In the genomic region with DNA sequence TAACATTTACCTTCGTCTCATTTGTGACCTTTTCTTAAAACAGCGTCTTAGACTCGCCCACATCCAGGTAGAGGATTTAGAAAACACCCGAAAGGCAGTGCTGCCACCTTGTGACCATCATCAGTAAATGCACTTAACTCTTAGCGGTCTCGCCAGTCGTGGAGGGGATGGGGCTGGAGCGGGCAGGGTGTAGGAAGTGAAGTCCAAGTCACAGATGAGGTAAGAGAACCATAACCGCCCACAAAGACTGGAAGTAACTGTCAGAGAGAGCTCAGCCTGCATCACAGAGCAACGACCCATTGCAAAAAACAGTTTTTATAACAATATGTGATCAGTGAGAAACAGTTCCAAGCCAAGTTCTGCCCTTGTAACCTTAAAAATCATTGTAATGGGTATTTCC, we compare ENCODE assay signal across 8 cellular contexts. TPM values are rescaled to one million over a fixed set of nuclear protein-coding genes. Genes with fewer than 3 reads are reported as not detected.
DNase-seq lines count a peak whose midpoint lies in the region; ATAC-seq, FAIRE-seq and TF ChIP-seq lines count a peak whose summit lies in the region.

No MANE protein-coding gene starts in this region.

- no peak overlapping the region for H3K4me3 ChIP-seq in keratinocyte (ENCODE audit: control insufficient read depth in 2 of 3, extremely low read depth in 1 of 3, insufficient read depth in 2 of 3, low read depth in 1 of 3, low read length in 3 of 3)

- peaks cover 23% of the 10 kb centered on the region for H3K27me3 ChIP-seq in keratinocyte (ENCODE audit: control insufficient read depth, extremely low read depth, insufficient read depth, low read length)

- dilution Hi-C loops in keratinocyte (cut with MboI; ENCODE audit: extremely low pct_ligation_motif_present, low sequenced_read_pairs), result no loop called here

- DNase-seq in ACHN, result peak; percentile 55
- DNase-seq in GM19240 (ENCODE audit: insufficient read length, low spot score), result peak; percentile 76
- DNase-seq in NCI-H2107 (lab: John Stamatoyannopoulos, UW), result peak; percentile 68
- DNase-seq in UCSD-AML1 (lab: John Stamatoyannopoulos, UW; ENCODE audit: unreplicated experiment), result peak; percentile 78
- peak; percentile 39 to 89 for DNase-seq in T47D (ENCODE audit: low read depth in 1 of 2, low spot score in 1 of 2)
- DNase-seq in keratinocyte (ENCODE audit: low read depth, low spot score), result no peak
- DNase-seq in stimulated activated CD4-positive, alpha-beta T cell treated with anti-CD3 and anti-CD28 coated beads, Interleukin-2, amount 100 ng/mL, for 4 hours (ENCODE audit: low read depth), result peak; percentile 58

- H3K4me2 ChIP-seq in keratinocyte (ENCODE audit: control insufficient read depth, extremely low read depth, insufficient read depth, low read depth, low read length), result no peak overlapping the region

- H3K79me2 ChIP-seq in keratinocyte (ENCODE audit: control insufficient read depth, insufficient read depth, low read length), result no peaks in the 10 kb centered on the region

- no peaks in the 10 kb centered on the region for H3K9me1 ChIP-seq in keratinocyte (ENCODE audit: control insufficient read depth, extremely low read depth, insufficient read depth, low read length)

- no peak for ATAC-seq in HG03139 (IDR thresholded peaks at IDR 0.05; ENCODE audit: unreplicated experiment)

- FAIRE-seq in keratinocyte (lab: Jason Lieb, UNC), result peak; percentile 81

- H3K9ac ChIP-seq in keratinocyte (ENCODE audit: control insufficient read depth, extremely low read depth, insufficient read depth, low read length), result no peak overlapping the region

- H2AFZ ChIP-seq in keratinocyte (ENCODE audit: control insufficient read depth, low read length), result no peak overlapping the region

- no peak overlapping the region for H3K27ac ChIP-seq in keratinocyte (ENCODE audit: control insufficient read depth, insufficient read depth, low read length)

- no peaks in the 10 kb centered on the region for H4K20me1 ChIP-seq in keratinocyte (ENCODE audit: control insufficient read depth, extremely low read depth, insufficient read depth, low read length)

- in situ Hi-C loops in ACHN (cut with HindIII; ENCODE audit: low pct_ligation_motif_present, low pct_unique_long_range_greater_than_20kb, low sequenced_read_pairs) (no loop called here), T47D (cut with HindIII; ENCODE audit: low pct_unique_long_range_greater_than_20kb, low sequenced_read_pairs) (no loop called here)

- TF ChIP-seq CTCF in keratinocyte (optimal IDR thresholded peaks at IDR 0.05 in 1 of 3, IDR thresholded peaks at IDR 0.05 in 1 of 3, conservative IDR thresholded peaks at IDR 0.05 in 1 of 3; ENCODE audit: extremely low read depth in 1 of 3, insufficient read depth in 2 of 3, low read length in 3 of 3), result peak; percentile 75 to 93 (median 85)

- no peaks in the 10 kb centered on the region for H3K9me3 ChIP-seq in keratinocyte (ENCODE audit: control insufficient read depth, low read depth, low read length)

- no peaks in the 10 kb centered on the region for H3K4me1 ChIP-seq in keratinocyte (ENCODE audit: control insufficient read depth, extremely low read depth, insufficient read depth, low read length)

- H3K36me3 ChIP-seq in keratinocyte (ENCODE audit: control insufficient read depth in 2 of 2, extremely low read depth in 1 of 2, insufficient read depth in 2 of 2, low read length in 2 of 2), result no peaks in the 10 kb centered on the region

RNA-seq across cellular contexts. Expression of a gene that starts 10.7 kb away (rescaled TPM):
- polyA plus RNA-seq in keratinocyte, result not detected in 3 replicates
- not detected for polyA plus RNA-seq in keratinocyte (2011; ENCODE audit: low read depth)
- not detected in 2 replicates for polyA plus RNA-seq in keratinocyte (2011; cell fraction: cytosol; rRNA removed)
- polyA plus RNA-seq in keratinocyte (2011; cell fraction: nucleus; rRNA removed), result not detected in 2 replicates
- not detected in 2 replicates for polyA plus RNA-seq in keratinocyte (2012; ENCODE audit: low replicate concordance)
- not detected in 3 replicates for polyA minus RNA-seq in keratinocyte
- polyA minus RNA-seq in keratinocyte (2011; cell fraction: cytosol; rRNA and poly(A)+ RNA removed), result not detected
- polyA minus RNA-seq in keratinocyte (2011; cell fraction: nucleus; rRNA and poly(A)+ RNA removed), result not detected in 2 replicates

RNA-seq across cellular contexts. Expression of a gene that starts 30.3 kb away (rescaled TPM):
- polyA plus RNA-seq in keratinocyte, result 0.28 to 1.2 TPM (median 1.00 TPM) in 3 replicates
- polyA plus RNA-seq in keratinocyte (2011; ENCODE audit: low read depth), result 1.3 TPM
- polyA plus RNA-seq in keratinocyte (2011; cell fraction: cytosol; rRNA removed), result 0.32 and 1.1 TPM in 2 replicates
- 2.1 and 4.2 TPM in 2 replicates for polyA plus RNA-seq in keratinocyte (2011; cell fraction: nucleus; rRNA removed)
- 1.1 and 2.0 TPM in 2 replicates for polyA plus RNA-seq in keratinocyte (2012; ENCODE audit: low replicate concordance)
- 0.66 to 0.75 TPM (median 0.70 TPM) in 3 replicates for polyA minus RNA-seq in keratinocyte
- polyA minus RNA-seq in keratinocyte (2011; cell fraction: cytosol; rRNA and poly(A)+ RNA removed), result not detected
- 2.0 and 3.4 TPM in 2 replicates for polyA minus RNA-seq in keratinocyte (2011; cell fraction: nucleus; rRNA and poly(A)+ RNA removed)

RNA-seq across cellular contexts. Expression of a gene that starts 58.8 kb away (rescaled TPM):
- polyA plus RNA-seq in keratinocyte, result not detected in 3 replicates
- not detected for polyA plus RNA-seq in keratinocyte (2011; ENCODE audit: low read depth)
- not detected in 2 replicates for polyA plus RNA-seq in keratinocyte (2011; cell fraction: cytosol; rRNA removed)
- not detected in 2 replicates for polyA plus RNA-seq in keratinocyte (2011; cell fraction: nucleus; rRNA removed)
- not detected in 2 replicates for polyA plus RNA-seq in keratinocyte (2012; ENCODE audit: low replicate concordance)
- not detected in 3 replicates for polyA minus RNA-seq in keratinocyte
- not detected for polyA minus RNA-seq in keratinocyte (2011; cell fraction: cytosol; rRNA and poly(A)+ RNA removed)
- not detected in 2 replicates for polyA minus RNA-seq in keratinocyte (2011; cell fraction: nucleus; rRNA and poly(A)+ RNA removed)

RNA-seq across cellular contexts. Expression of a gene that starts 59.2 kb away (rescaled TPM):
- not detected in 3 replicates for polyA plus RNA-seq in keratinocyte
- not detected for polyA plus RNA-seq in keratinocyte (2011; ENCODE audit: low read depth)
- not detected in 2 replicates for polyA plus RNA-seq in keratinocyte (2011; cell fraction: cytosol; rRNA removed)
- polyA plus RNA-seq in keratinocyte (2011; cell fraction: nucleus; rRNA removed), result not detected in 2 replicates
- not detected in 2 replicates for polyA plus RNA-seq in keratinocyte (2012; ENCODE audit: low replicate concordance)
- not detected in 3 replicates for polyA minus RNA-seq in keratinocyte
- not detected for polyA minus RNA-seq in keratinocyte (2011; cell fraction: cytosol; rRNA and poly(A)+ RNA removed)
- not detected in 2 replicates for polyA minus RNA-seq in keratinocyte (2011; cell fraction: nucleus; rRNA and poly(A)+ RNA removed)
